In genomic region chr6:73231986-73232391, GRCh38 we compare ENCODE assay signal across 14 cellular contexts. TPM values are rescaled to one million over a fixed set of nuclear protein-coding genes. Genes with fewer than 3 reads are reported as not detected.
DNase-seq lines count a peak whose midpoint lies in the region; ATAC-seq, FAIRE-seq and TF ChIP-seq lines count a peak whose summit lies in the region.
"Had no signal": no experiment of that assay in that cellular context is flagged by ENCODE, and none has a peak within 500 bp of the region (broad histone marks: within the 10 kb centered on the region; RNA-seq: fewer than 3 reads in every experiment).

No MANE protein-coding gene starts in this region.

- ATAC-seq in GM18511 (IDR thresholded peaks at IDR 0.05; ENCODE audit: unreplicated experiment) (peak; percentile 73), HG02852 (IDR thresholded peaks at IDR 0.05; ENCODE audit: unreplicated experiment) (no peak), GM19467 (IDR thresholded peaks at IDR 0.05; ENCODE audit: unreplicated experiment) (no peak)
- ATAC-seq: psoas muscle had no signal

- H3K36me3 ChIP-seq in bronchial epithelial cell (ENCODE audit: control insufficient read depth, insufficient read depth, low read length): no peaks in the 10 kb centered on the region

- no peak for TF ChIP-seq CTCF in bronchial epithelial cell (IDR thresholded peaks at IDR 0.05; ENCODE audit: insufficient read depth, low read length, severe bottlenecking)

- no peaks in the 10 kb centered on the region for H3K27me3 ChIP-seq in bronchial epithelial cell (ENCODE audit: control insufficient read depth, insufficient read depth, low read length)

- FAIRE-seq in bronchial epithelial cell (lab: Jason Lieb, UNC): no peak

- H3K4me3 ChIP-seq in bronchial epithelial cell (ENCODE audit: low read depth, low read length): no peak overlapping the region
- H3K4me3 ChIP-seq: psoas muscle had no signal

- DNase-seq in HCEC 1CT (peak; percentile 10), NAMALWA (ENCODE audit: low spot score) (peak; percentile 28), bronchial epithelial cell (ENCODE audit: low read depth) (peak; percentile 57), NCI-H446 treated with DMSO at 0.1 percent for 48 hours (lab: John Stamatoyannopoulos, UW) (no peak)
- no peak for DNase-seq in activated CD8-positive, alpha-beta memory T cell treated with anti-CD3 and anti-CD28 coated beads, Interleukin-2, amount 50 U/mL, for 48 hours
- DNase-seq: activated T-cell treated with anti-CD3 and anti-CD28 coated beads, Interleukin-2, amount 50 U/mL, for 1 hour; DND-41; GOT3; psoas muscle; RPMI8226; stimulated activated CD4-positive, alpha-beta T cell treated with anti-CD3 and anti-CD28 coated beads, Interleukin-4, amount 100 ng/mL, for 1 hour had no signal

RNA-seq across cellular contexts. Expression of gene KHDC1L, which starts 6.7 kb away (rescaled TPM):
- not detected in 2 replicates for total RNA-seq in bronchial epithelial cell
- total RNA-seq: psoas muscle had no signal

RNA-seq across cellular contexts. Expression of gene KHDC1, which starts 31.0 kb away (rescaled TPM):
- total RNA-seq in bronchial epithelial cell: 1.3 and 1.7 TPM in 2 replicates

Comparison
In these comparisons a context has a peak if more than half of its experiments do, and no peak if none do; other contexts are left out.
1. DNase-seq: peak in HCEC 1CT (single experiment), NAMALWA (single experiment) and bronchial epithelial cell (single experiment); none in activated CD8-positive, alpha-beta memory T cell treated with anti-CD3 and anti-CD28 coated beads, Interleukin-2, amount 50 U/mL, for 48 hours (single experiment) and NCI-H446 treated with DMSO at 0.1 percent for 48 hours (single experiment).